In genomic region chr9:29511680-29512079, GRCh38 we compare ENCODE assay signal across 17 cellular contexts.
"Had no signal": no experiment of that assay in that cellular context is flagged by ENCODE, and none has a peak within 500 bp of the region (broad histone marks: within the 10 kb centered on the region; RNA-seq: fewer than 3 reads in every experiment).

No MANE protein-coding gene starts in this region.

- H3K27me3 ChIP-seq: body of pancreas, sigmoid colon, stomach, tibial nerve had no signal

- H3K36me3 ChIP-seq: sigmoid colon, stomach, tibial nerve had no signal

- H3K27ac ChIP-seq: body of pancreas, sigmoid colon, stomach, tibial nerve had no signal

- DNase-seq: activated CD4-positive, alpha-beta T cell treated with anti-CD3 and anti-CD28 coated beads, Interleukin-2, amount 10 ng/mL, durations not matched to agents 24 days and 14 days; activated CD4-positive, CD25-positive, alpha-beta regulatory T cell; activated CD8-positive, alpha-beta memory T cell treated with anti-CD3 and anti-CD28 coated beads for 24 hours; activated gamma-delta T cell treated with Interleukin-2 at 50 U/mL for 16 hours; amniotic stem cell; body of pancreas; central memory CD4-positive, alpha-beta T cell; cortex of kidney; effector CD8-positive, alpha-beta T cell; foreskin fibroblast; left ventricle myocardium superior; mesenchymal stem cell; sigmoid colon; stimulated activated CD4-positive, alpha-beta T cell treated with anti-CD3 and anti-CD28 coated beads, Interleukin-1b, Interleukin-23, amount 100 ng/mL, for 48 hours; stomach; T-helper 2 cell had no signal

- H3K9me3 ChIP-seq: body of pancreas, sigmoid colon, tibial nerve had no signal

- ATAC-seq: body of pancreas, left ventricle myocardium superior had no signal

- H3K4me3 ChIP-seq: body of pancreas, sigmoid colon, stomach, tibial nerve had no signal

- H3K4me1 ChIP-seq: body of pancreas, sigmoid colon, stomach, tibial nerve had no signal
